38 cellular contexts compared by ENCODE assay signal in genomic region chr17:39009471-39010085, GRCh38. TPM values are rescaled to one million over a fixed set of nuclear protein-coding genes. Genes with fewer than 3 reads are reported as not detected.
"Had no signal": no experiment of that assay in that cellular context is flagged by ENCODE, and none has a peak within 500 bp of the region (broad histone marks: within the 10 kb centered on the region; RNA-seq: fewer than 3 reads in every experiment).

No MANE protein-coding gene starts in this region.

- H3K27me3 ChIP-seq: adrenal gland, brain microvascular endothelial cell, ovary, right atrium auricular region, thyroid gland, upper lobe of left lung, vagina had no signal

- H3K4me2 ChIP-seq: smooth muscle cell had no signal

- H3K27me3 Mint-ChIP-seq: activated naive CD8-positive, alpha-beta T cell treated with anti-CD3 and anti-CD28 coated beads for 36 hours; stimulated activated naive CD8-positive, alpha-beta T cell treated with anti-CD3 and anti-CD28 coated beads, Interleukin-15, amount 100 ng/mL, for 72 hours had no signal

- H3K4me1 ChIP-seq: adrenal gland, psoas muscle, thyroid gland, upper lobe of left lung had no signal

- H3K9me3 ChIP-seq: adrenal gland, neutrophil, ovary, right atrium auricular region, thyroid gland, upper lobe of left lung, vagina had no signal

- H3K4me3 ChIP-seq: adrenal gland, ovary, psoas muscle, right atrium auricular region, smooth muscle cell, thyroid gland, upper lobe of left lung, vagina had no signal

- H3K27ac ChIP-seq: adrenal gland, brain microvascular endothelial cell, neutrophil, ovary, psoas muscle, right atrium auricular region, thyroid gland, upper lobe of left lung, vagina, VCaP had no signal

- ATAC-seq: left cardiac atrium; left ventricle myocardium superior; psoas muscle; stimulated activated memory B cell treated with anti-CD40 and anti-IgM and Interleukin-4, amounts not matched to agents 10 μg/mL and 1 μg/mL and 100 μg/mL, for 72 hours; stimulated activated naive CD8-positive, alpha-beta T cell treated with anti-CD3 and anti-CD28 coated beads, Interleukin-15, amount 100 ng/mL, for 72 hours had no signal

- H3K27ac Mint-ChIP-seq: activated naive CD4-positive, alpha-beta T cell treated with anti-CD3 and anti-CD28 coated beads for 36 hours; activated naive CD8-positive, alpha-beta T cell treated with anti-CD3 and anti-CD28 coated beads for 36 hours; activated T-helper 1 cell treated with anti-CD3 and anti-CD28 coated beads, Interleukin-12 subunit alpha, Interleukin-12 subunit beta, Interleukin-2, Interleukin-4 antibody, amounts not matched to agents 30 ng/mL and 10 ng/mL and 1 ng/mL, durations not matched to agents 14 hours and 24 hours and 36 hours; nephron; stimulated activated memory B cell treated with anti-CD40 and anti-IgM and Interleukin-4, amounts not matched to agents 10 μg/mL and 1 μg/mL and 100 μg/mL, for 72 hours; stimulated activated naive CD8-positive, alpha-beta T cell treated with anti-CD3 and anti-CD28 coated beads, Interleukin-15, amount 100 ng/mL, for 72 hours; T-helper 1 cell treated with Interleukin-12 subunit alpha and Interleukin-12 subunit beta and Interleukin-4 antibody, amounts not matched to agents 30 μg/mL and 1 μg/mL, for 36 hours had no signal

- H3K4me3 Mint-ChIP-seq: activated naive CD4-positive, alpha-beta T cell treated with anti-CD3 and anti-CD28 coated beads for 36 hours; activated naive CD8-positive, alpha-beta T cell treated with anti-CD3 and anti-CD28 coated beads for 36 hours; activated T-helper 1 cell treated with anti-CD3 and anti-CD28 coated beads, Interleukin-12 subunit alpha, Interleukin-12 subunit beta, Interleukin-2, Interleukin-4 antibody, amounts not matched to agents 30 ng/mL and 10 ng/mL and 1 ng/mL, durations not matched to agents 14 hours and 24 hours and 36 hours; nephron; stimulated activated memory B cell treated with anti-CD40 and anti-IgM and Interleukin-4, amounts not matched to agents 10 μg/mL and 1 μg/mL and 100 μg/mL, for 72 hours; stimulated activated naive CD8-positive, alpha-beta T cell treated with anti-CD3 and anti-CD28 coated beads, Interleukin-15, amount 100 ng/mL, for 72 hours; T-helper 1 cell treated with Interleukin-12 subunit alpha and Interleukin-12 subunit beta and Interleukin-4 antibody, amounts not matched to agents 30 μg/mL and 1 μg/mL, for 36 hours had no signal

- H3K36me3 Mint-ChIP-seq: stimulated activated memory B cell treated with anti-CD40 and anti-IgM and Interleukin-4, amounts not matched to agents 10 μg/mL and 1 μg/mL and 100 μg/mL, for 72 hours had no signal

- H3K9me3 Mint-ChIP-seq: activated naive CD4-positive, alpha-beta T cell treated with anti-CD3 and anti-CD28 coated beads for 36 hours; activated naive CD8-positive, alpha-beta T cell treated with anti-CD3 and anti-CD28 coated beads for 36 hours; activated T-helper 1 cell treated with anti-CD3 and anti-CD28 coated beads, Interleukin-12 subunit alpha, Interleukin-12 subunit beta, Interleukin-2, Interleukin-4 antibody, amounts not matched to agents 30 ng/mL and 10 ng/mL and 1 ng/mL, durations not matched to agents 14 hours and 24 hours and 36 hours; nephron; stimulated activated memory B cell treated with anti-CD40 and anti-IgM and Interleukin-4, amounts not matched to agents 10 μg/mL and 1 μg/mL and 100 μg/mL, for 72 hours; stimulated activated naive CD8-positive, alpha-beta T cell treated with anti-CD3 and anti-CD28 coated beads, Interleukin-15, amount 100 ng/mL, for 72 hours; T-helper 1 cell treated with Interleukin-12 subunit alpha and Interleukin-12 subunit beta and Interleukin-4 antibody, amounts not matched to agents 30 μg/mL and 1 μg/mL, for 36 hours had no signal

- DNase-seq: activated CD4-positive, alpha-beta T cell treated with anti-CD3 and anti-CD28 coated beads for 4 hours; activated CD4-positive, alpha-beta T cell treated with anti-CD3 and anti-CD28 coated beads, Interleukin-2, amount 50 U/mL, for 48 hours; activated CD8-positive, alpha-beta memory T cell treated with anti-CD3 and anti-CD28 coated beads for 24 hours; activated effector memory CD4-positive, alpha-beta T cell treated with anti-CD3 and anti-CD28 coated beads, Interleukin-2, amount 50 U/mL, for 16 hours; activated naive CD4-positive, alpha-beta T cell treated with anti-CD3 and anti-CD28 coated beads for 36 hours; activated naive CD8-positive, alpha-beta T cell treated with anti-CD3 and anti-CD28 coated beads for 36 hours; adrenal gland; brain microvascular endothelial cell; dermis blood vessel endothelial cell; effector memory CD4-positive, alpha-beta T cell; left cardiac atrium; left ventricle myocardium superior; mammary epithelial cell; ovary; psoas muscle; stimulated activated CD4-positive, alpha-beta T cell treated with anti-CD3 and anti-CD28 coated beads, Interleukin-1b, Interleukin-23, amount 100 ng/mL, for 48 hours; stimulated activated CD4-positive, alpha-beta T cell treated with anti-CD3 and anti-CD28 coated beads, Interleukin-4, amount 100 ng/mL, for 4 hours; stimulated activated CD8-positive, alpha-beta memory T cell treated with anti-CD3 and anti-CD28 coated beads, Interleukin-4, amount 100 ng/mL, for 48 hours; stimulated activated naive CD8-positive, alpha-beta T cell treated with anti-CD3 and anti-CD28 coated beads, Interleukin-15, amount 100 ng/mL, for 72 hours; substantia nigra; T-helper 9 cell; thyroid gland; upper lobe of left lung had no signal

- H3K4me1 Mint-ChIP-seq: activated naive CD8-positive, alpha-beta T cell treated with anti-CD3 and anti-CD28 coated beads for 36 hours; stimulated activated memory B cell treated with anti-CD40 and anti-IgM and Interleukin-4, amounts not matched to agents 10 μg/mL and 1 μg/mL and 100 μg/mL, for 72 hours; stimulated activated naive CD8-positive, alpha-beta T cell treated with anti-CD3 and anti-CD28 coated beads, Interleukin-15, amount 100 ng/mL, for 72 hours had no signal

- H3K36me3 ChIP-seq: adrenal gland, brain microvascular endothelial cell, neutrophil, ovary, right atrium auricular region, thyroid gland, upper lobe of left lung, vagina had no signal

RNA-seq across cellular contexts. Expression of gene FBXO47, which starts 42.4 kb away (rescaled TPM):
- total RNA-seq: adrenal gland, astrocyte, cardiac septum, dermis blood vessel endothelial cell, epithelial cell of proximal tubule, frontal cortex, left cardiac atrium, left ventricle myocardium superior, mammary epithelial cell, mucosa of gallbladder, ovary, psoas muscle, right atrium auricular region, smooth muscle cell, thyroid gland, upper lobe of left lung, vagina had no signal
- polyA plus RNA-seq: adrenal gland, keratinocyte, mammary epithelial cell, ovary, smooth muscle cell had no signal
